23 cellular contexts compared by ENCODE assay signal in genomic region chr11:134472188-134472455, GRCh38.
"Had no signal": no experiment of that assay in that cellular context is flagged by ENCODE, and none has a peak within 500 bp of the region (broad histone marks: within the 10 kb centered on the region; RNA-seq: fewer than 3 reads in every experiment).

No MANE protein-coding gene starts in this region.

- DNase-seq: activated CD4-positive, alpha-beta T cell treated with anti-CD3 and anti-CD28 coated beads for 1 hour; activated CD4-positive, alpha-beta T cell treated with anti-CD3 and anti-CD28 coated beads for 48 hours; activated CD4-positive, alpha-beta T cell treated with anti-CD3 and anti-CD28 coated beads, Interleukin-2, amount 50 U/mL, for 4 hours; activated CD4-positive, CD25-positive, alpha-beta regulatory T cell; activated CD8-positive, alpha-beta T cell treated with anti-CD3 and anti-CD28 coated beads for 36 hours; activated gamma-delta T cell treated with Interleukin-2 at 50 U/mL for 16 hours; activated naive CD4-positive, alpha-beta T cell treated with anti-CD3 and anti-CD28 coated beads for 36 hours; activated T-cell treated with anti-CD3 and anti-CD28 coated beads, Interleukin-2, amount 50 U/mL, for 24 hours; adrenal gland; NCI-H1092 treated with DMSO at 0.1 percent for 48 hours; NCI-H146; NCI-H187; NCI-H2029 treated with DMSO at 0.1 percent for 48 hours; NCI-H2107; NCI-H2171 treated with DMSO at 0.1 percent for 48 hours; NCI-H446; NCI-H510A treated with DMSO at 0.1 percent for 48 hours; NCI-H82; SHP77; SJCRH30; T1000; WERI-Rb-1 had no signal

- H3K9me3 ChIP-seq: adrenal gland, SJCRH30 had no signal

- H3K27ac ChIP-seq: adrenal gland, SJCRH30, SK-N-MC, WERI-Rb-1 had no signal

- H3K27me3 ChIP-seq: adrenal gland had no signal

- H3K4me1 ChIP-seq: adrenal gland, SJCRH30 had no signal

- H3K4me3 ChIP-seq: adrenal gland, SJCRH30, SK-N-MC had no signal

- H3K36me3 ChIP-seq: adrenal gland, SJCRH30, WERI-Rb-1 had no signal
